1 cellular context compared by ENCODE assay signal in the genomic region with DNA sequence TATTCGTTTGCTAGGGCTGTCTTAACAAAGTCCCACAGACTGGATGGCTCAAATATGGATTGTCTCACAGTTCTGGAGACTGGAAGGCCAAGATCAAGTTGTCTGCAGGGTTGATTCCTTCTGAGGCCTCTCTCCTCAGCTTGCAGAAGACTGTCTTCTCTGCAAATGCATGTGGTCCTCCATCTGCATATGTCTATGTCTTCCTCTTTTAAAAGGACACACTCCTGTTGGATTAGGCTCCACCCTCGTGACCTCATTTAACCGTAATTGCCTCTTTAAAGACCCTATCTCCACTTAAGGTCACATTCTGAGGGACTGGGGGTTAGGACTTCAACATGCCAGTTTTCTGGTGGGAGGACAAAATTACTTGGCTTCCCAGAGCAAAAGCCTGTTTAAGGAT.
A peak's percentile ranks its signal among the peaks of the same experiment; 100 is the strongest.
TF ChIP-seq lines count a peak whose summit lies in the region.

No MANE protein-coding gene starts in this region.

TF ChIP-seq in HepG2, 621 proteins besides CTCF, POLR2A, EP300 and RAD21 (continued from another document):
- TF ChIP-seq ZNF687 (CRISPR knock-in tag; IDR thresholded peaks at IDR 0.05) (no peak), ZNF430 (CRISPR knock-in tag; IDR thresholded peaks at IDR 0.05) (no peak), TBX2 (CRISPR knock-in tag; IDR thresholded peaks at IDR 0.05; ENCODE audit: borderline replicate concordance) (0 out of 2 replicates have a peak, but pooled peaks have one; percentile 20), ZNF367 (CRISPR knock-in tag; IDR thresholded peaks at IDR 0.05; ENCODE audit: borderline replicate concordance) (no peak)
